ENCODE assay signal across 31 cellular contexts in genomic region chr18:40407913-40408312, GRCh38.
DNase-seq lines count a peak whose midpoint lies in the region; FAIRE-seq and TF ChIP-seq lines count a peak whose summit lies in the region.
"Had no signal": no experiment of that assay in that cellular context is flagged by ENCODE, and none has a peak within 500 bp of the region (broad histone marks: within the 10 kb centered on the region; RNA-seq: fewer than 3 reads in every experiment).

No MANE protein-coding gene starts in this region.

- H3K79me2 ChIP-seq in astrocyte (ENCODE audit: insufficient read depth, low read length), result no peaks in the 10 kb centered on the region

- FAIRE-seq in astrocyte (lab: Jason Lieb, UNC), result no peak
- FAIRE-seq: GM12892, pancreas had no signal

- H3K36me3 Mint-ChIP-seq in astrocyte (ENCODE audit: low read depth, unreplicated experiment) (no peaks in the 10 kb centered on the region), progenitor cell of endocrine pancreas (ENCODE audit: insufficient read depth) (no peaks in the 10 kb centered on the region)
- H3K36me3 Mint-ChIP-seq: activated naive CD8-positive, alpha-beta T cell had no signal

- no peaks in the 10 kb centered on the region for H3K9me3 ChIP-seq in astrocyte (ENCODE audit: insufficient read depth, low read depth, low read length)
- H3K9me3 ChIP-seq: esophagus muscularis mucosa, pancreas, right atrium auricular region, spleen, vagina had no signal

- H3K4me1 Mint-ChIP-seq in astrocyte (ENCODE audit: low read depth, unreplicated experiment), result peaks cover 2% of the 10 kb centered on the region
- peaks cover 7% of the 10 kb centered on the region for H3K4me1 Mint-ChIP-seq in progenitor cell of endocrine pancreas (ENCODE audit: low read depth)
- H3K4me1 Mint-ChIP-seq: central memory CD8-positive, alpha-beta T cell had no signal

- H3K4me3 ChIP-seq in astrocyte (ENCODE audit: insufficient read depth, low read depth, low read length), result no peak overlapping the region
- H3K4me3 ChIP-seq in fibroblast of mammary gland (ENCODE audit: control insufficient read depth, low read depth, low read length), result no peak overlapping the region
- no peak overlapping the region for H3K4me3 ChIP-seq in skeletal muscle cell (ENCODE audit: low read depth, low read length)
- H3K4me3 ChIP-seq: esophagus muscularis mucosa, neural progenitor cell, pancreas, right atrium auricular region, spleen, vagina had no signal

- TF ChIP-seq CTCF in astrocyte (IDR thresholded peaks at IDR 0.05; ENCODE audit: insufficient read depth, low read depth, low read length) (no peak), fibroblast of mammary gland (conservative IDR thresholded peaks at IDR 0.05; ENCODE audit: control insufficient read depth, insufficient read depth, low read depth, low read length) (no peak), progenitor cell of endocrine pancreas (IDR thresholded peaks at IDR 0.05; ENCODE audit: unreplicated experiment) (no peak)

- H3K27me3 Mint-ChIP-seq in astrocyte (ENCODE audit: low read depth, unreplicated experiment), result peaks cover 5% of the 10 kb centered on the region
- no peaks in the 10 kb centered on the region for H3K27me3 Mint-ChIP-seq in progenitor cell of endocrine pancreas
- H3K27me3 Mint-ChIP-seq: activated naive CD8-positive, alpha-beta T cell; central memory CD8-positive, alpha-beta T cell; stimulated activated naive CD8-positive, alpha-beta T cell treated with anti-CD3 and anti-CD28 coated beads, Interleukin-15, Interleukin-2, amounts not matched to agents 100 ng/mL and 50 ng/mL, for 24 hours had no signal

- no peak overlapping the region for H2AFZ ChIP-seq in astrocyte (ENCODE audit: low read depth, low read length)
- H2AFZ ChIP-seq: neural progenitor cell had no signal

- H3K9ac ChIP-seq in astrocyte (ENCODE audit: low read length), result no peak overlapping the region
- H3K9ac ChIP-seq: neural progenitor cell had no signal

- H3K4me1 ChIP-seq in astrocyte (ENCODE audit: insufficient read depth, low read length), result no peaks in the 10 kb centered on the region
- H3K4me1 ChIP-seq: esophagus muscularis mucosa, neural progenitor cell, pancreas, right atrium auricular region, spleen, vagina had no signal

- no peaks in the 10 kb centered on the region for H3K27me3 ChIP-seq in astrocyte (ENCODE audit: insufficient read depth, low read length)
- H3K27me3 ChIP-seq: esophagus muscularis mucosa, neural progenitor cell, pancreas, right atrium auricular region, spleen, vagina had no signal

- H3K9me3 Mint-ChIP-seq in astrocyte (ENCODE audit: unreplicated experiment), result no peaks in the 10 kb centered on the region
- no peaks in the 10 kb centered on the region for H3K9me3 Mint-ChIP-seq in progenitor cell of endocrine pancreas (ENCODE audit: low read depth)
- H3K9me3 Mint-ChIP-seq: neural progenitor cell had no signal

- no peaks in the 10 kb centered on the region for H4K20me1 ChIP-seq in astrocyte (ENCODE audit: insufficient read depth, low read length)

- DNase-seq in GM04504 (ENCODE audit: low read depth), result peak; percentile 11
- DNase-seq in astrocyte (ENCODE audit: low read depth), result peak; percentile 71
- DNase-seq in fibroblast of mammary gland (ENCODE audit: low read depth), result peak; percentile 4
- DNase-seq in skeletal muscle cell (ENCODE audit: low read depth), result peak; percentile 62
- DNase-seq in SKM-1 treated with dmso at 0.1 percent for 144 hours (lab: John Stamatoyannopoulos, UW; ENCODE audit: unreplicated experiment), result no peak
- DNase-seq in activated CD4-positive, alpha-beta T cell treated with anti-CD3 and anti-CD28 coated beads, Interleukin-2, amount 50 U/mL, for 1 hour, result no peak
- no peak for DNase-seq in progenitor cell of endocrine pancreas (ENCODE audit: low spot score, unreplicated experiment)
- DNase-seq in NCI-H2227 (lab: John Stamatoyannopoulos, UW; ENCODE audit: unreplicated experiment), result no peak
- DNase-seq: ACHN; activated CD4-positive, alpha-beta T cell treated with anti-CD3 and anti-CD28 coated beads for 4 hours; aorta; C1 segment of cervical spinal cord; Karpas-422; NCI-H446 treated with DMSO at 0.1 percent for 48 hours; NCI-H82; pancreas; SIG-M5; spleen; stimulated activated CD4-positive, alpha-beta T cell treated with anti-CD3 and anti-CD28 coated beads, Interleukin-2, amount 100 ng/mL, for 24 hours; SW 1271; T-helper 9 cell had no signal

- no peak overlapping the region for H3K27ac Mint-ChIP-seq in astrocyte (ENCODE audit: unreplicated experiment)
- H3K27ac Mint-ChIP-seq in progenitor cell of endocrine pancreas, result no peak overlapping the region
- H3K27ac Mint-ChIP-seq: activated naive CD8-positive, alpha-beta T cell; activated T-helper 2 cell treated with anti-CD3 and anti-CD28 coated beads, Interferon-gamma antibody, Interleukin-2, Interleukin-4, amounts not matched to agents 10 μg/mL and 5 μg/mL and 100 μg/mL, durations not matched to agents 14 hours and 24 hours and 36 hours; neural progenitor cell; stimulated activated naive CD8-positive, alpha-beta T cell treated with anti-CD3 and anti-CD28 coated beads, Interleukin-15, Interleukin-2, amounts not matched to agents 100 ng/mL and 50 ng/mL, for 24 hours had no signal

- no peaks in the 10 kb centered on the region for H3K36me3 ChIP-seq in astrocyte (ENCODE audit: insufficient read depth, low read length)
- H3K36me3 ChIP-seq: esophagus muscularis mucosa, neural progenitor cell, pancreas, right atrium auricular region, spleen, vagina had no signal

- no peak overlapping the region for H3K4me2 ChIP-seq in astrocyte (ENCODE audit: low read length)
- H3K4me2 ChIP-seq: neural progenitor cell had no signal

- H3K27ac ChIP-seq in astrocyte (ENCODE audit: low read depth, low read length), result no peak overlapping the region
- H3K27ac ChIP-seq: esophagus muscularis mucosa, neural progenitor cell, pancreas, right atrium auricular region, spleen, vagina, VCaP had no signal

- H3K4me3 Mint-ChIP-seq in astrocyte (ENCODE audit: unreplicated experiment) (no peak overlapping the region), progenitor cell of endocrine pancreas (ENCODE audit: low read depth) (no peak overlapping the region)
- H3K4me3 Mint-ChIP-seq: activated naive CD8-positive, alpha-beta T cell; central memory CD8-positive, alpha-beta T cell; neural progenitor cell; stimulated activated naive CD8-positive, alpha-beta T cell treated with anti-CD3 and anti-CD28 coated beads, Interleukin-15, Interleukin-2, amounts not matched to agents 100 ng/mL and 50 ng/mL, for 24 hours had no signal

Comparison
In these comparisons a context has a peak if more than half of its experiments do, and no peak if none do; other contexts are left out.
1. DNase-seq: peak in GM04504 (single experiment), astrocyte (single experiment), fibroblast of mammary gland (single experiment) and skeletal muscle cell (single experiment); none in SKM-1 treated with dmso at 0.1 percent for 144 hours (single experiment), activated CD4-positive, alpha-beta T cell treated with anti-CD3 and anti-CD28 coated beads, Interleukin-2, amount 50 U/mL, for 1 hour (single experiment), progenitor cell of endocrine pancreas (single experiment) and NCI-H2227 (single experiment).